In the genomic region with DNA sequence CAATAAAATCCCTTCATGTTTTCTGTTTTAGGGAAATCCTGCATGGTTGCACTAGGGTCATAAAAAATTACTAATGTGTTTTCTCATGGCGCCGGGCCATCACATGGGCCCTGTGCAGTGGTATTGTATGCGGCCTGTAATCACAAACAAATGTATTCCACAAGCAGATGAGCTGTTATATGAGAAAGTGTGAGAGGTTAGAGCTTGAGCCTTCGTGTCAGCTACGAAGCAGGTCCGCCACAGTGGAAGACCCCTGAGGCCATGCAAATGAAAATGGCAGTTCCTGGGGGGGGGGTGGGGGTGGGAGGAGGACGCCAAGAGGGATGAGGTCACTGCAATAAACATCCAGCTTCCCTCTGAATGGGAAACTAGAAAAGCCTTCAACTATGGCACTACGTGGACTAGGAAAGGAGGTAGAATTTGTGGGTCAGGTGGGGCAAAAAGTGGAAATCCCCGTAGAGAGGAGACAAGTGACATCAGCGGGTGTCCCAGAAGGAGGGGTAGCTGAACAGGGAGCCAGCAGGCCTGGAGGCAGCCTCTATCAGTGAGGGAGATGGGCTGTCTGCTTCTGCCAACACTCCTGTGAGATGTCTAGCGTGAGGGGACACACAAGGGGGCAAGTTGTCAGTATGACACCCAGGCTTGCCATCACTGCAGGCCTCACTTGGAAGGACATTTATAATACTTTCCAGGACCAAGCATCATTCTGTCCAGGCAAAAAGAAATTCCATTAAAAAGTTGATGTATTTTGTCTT, we compare ENCODE assay signal across 1 cellular context.
TF ChIP-seq lines count a peak whose summit lies in the region.

No MANE protein-coding gene starts in this region.

TF ChIP-seq in HEK293, 187 proteins besides CTCF, POLR2A, EP300 and RAD21 (continued from another document):
- TF ChIP-seq MYNN (tag by site-specific recombination; IDR thresholded peaks at IDR 0.05; ENCODE audit: borderline replicate concordance) (no peak), HOXA7 (CRISPR knock-in tag; IDR thresholded peaks at IDR 0.05; ENCODE audit: borderline replicate concordance) (no peak), ZNF626 (tag by site-specific recombination; IDR thresholded peaks at IDR 0.05) (no peak)
